In the genomic region with DNA sequence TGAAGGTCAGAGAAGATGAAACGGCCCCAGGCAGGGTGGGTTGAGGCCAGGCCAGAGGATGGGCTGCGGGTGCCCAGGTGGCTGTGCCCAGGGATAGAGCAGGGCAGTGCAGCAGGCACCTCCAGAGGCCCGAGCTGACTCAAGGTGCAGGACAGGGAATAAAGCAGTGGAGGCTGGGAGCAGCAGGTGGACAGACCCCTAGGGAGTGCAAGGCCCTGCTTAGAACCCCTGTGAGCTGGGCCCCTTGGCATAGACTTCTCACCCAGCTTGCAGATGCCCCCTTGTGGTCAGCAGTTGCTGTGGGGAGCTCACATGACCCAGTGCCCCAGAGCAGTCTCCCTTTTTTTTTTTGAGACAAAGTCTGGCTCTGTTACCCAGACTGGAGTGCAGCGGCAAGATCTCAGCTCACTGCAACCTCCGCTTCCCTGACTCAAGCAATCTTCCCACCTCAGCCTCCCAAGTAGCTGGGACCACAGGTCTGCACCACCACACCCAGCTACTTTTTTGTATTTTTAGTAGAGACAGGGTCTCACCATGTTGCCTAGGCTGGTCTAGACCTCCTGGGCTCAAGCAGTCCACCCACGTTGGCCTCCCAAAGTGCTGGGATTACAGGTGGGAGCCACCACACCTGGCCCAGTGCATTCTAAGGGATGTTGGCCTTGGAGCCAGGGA, we compare ENCODE assay signal across 1 cellular context.
TF ChIP-seq lines count a peak whose summit lies in the region.

No MANE protein-coding gene starts in this region.

TF ChIP-seq in HepG2, 621 proteins besides CTCF, POLR2A, EP300 and RAD21 (continued from another document):
- TF ChIP-seq, protein P1, sequence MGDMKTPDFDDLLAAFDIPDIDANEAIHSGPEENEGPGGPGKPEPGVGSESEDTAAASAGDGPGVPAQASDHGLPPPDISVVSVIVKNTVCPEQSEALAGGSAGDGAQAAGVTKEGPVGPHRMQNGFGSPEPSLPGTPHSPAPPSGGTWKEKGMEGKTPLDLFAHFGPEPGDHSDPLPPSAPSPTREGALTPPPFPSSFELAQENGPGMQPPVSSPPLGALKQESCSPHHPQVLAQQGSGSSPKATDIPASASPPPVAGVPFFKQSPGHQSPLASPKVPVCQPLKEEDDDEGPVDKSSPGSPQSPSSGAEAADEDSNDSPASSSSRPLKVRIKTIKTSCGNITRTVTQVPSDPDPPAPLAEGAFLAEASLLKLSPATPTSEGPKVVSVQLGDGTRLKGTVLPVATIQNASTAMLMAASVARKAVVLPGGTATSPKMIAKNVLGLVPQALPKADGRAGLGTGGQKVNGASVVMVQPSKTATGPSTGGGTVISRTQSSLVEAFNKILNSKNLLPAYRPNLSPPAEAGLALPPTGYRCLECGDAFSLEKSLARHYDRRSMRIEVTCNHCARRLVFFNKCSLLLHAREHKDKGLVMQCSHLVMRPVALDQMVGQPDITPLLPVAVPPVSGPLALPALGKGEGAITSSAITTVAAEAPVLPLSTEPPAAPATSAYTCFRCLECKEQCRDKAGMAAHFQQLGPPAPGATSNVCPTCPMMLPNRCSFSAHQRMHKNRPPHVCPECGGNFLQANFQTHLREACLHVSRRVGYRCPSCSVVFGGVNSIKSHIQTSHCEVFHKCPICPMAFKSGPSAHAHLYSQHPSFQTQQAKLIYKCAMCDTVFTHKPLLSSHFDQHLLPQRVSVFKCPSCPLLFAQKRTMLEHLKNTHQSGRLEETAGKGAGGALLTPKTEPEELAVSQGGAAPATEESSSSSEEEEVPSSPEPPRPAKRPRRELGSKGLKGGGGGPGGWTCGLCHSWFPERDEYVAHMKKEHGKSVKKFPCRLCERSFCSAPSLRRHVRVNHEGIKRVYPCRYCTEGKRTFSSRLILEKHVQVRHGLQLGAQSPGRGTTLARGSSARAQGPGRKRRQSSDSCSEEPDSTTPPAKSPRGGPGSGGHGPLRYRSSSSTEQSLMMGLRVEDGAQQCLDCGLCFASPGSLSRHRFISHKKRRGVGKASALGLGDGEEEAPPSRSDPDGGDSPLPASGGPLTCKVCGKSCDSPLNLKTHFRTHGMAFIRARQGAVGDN (CRISPR knock-in tag; IDR thresholded peaks at IDR 0.05), result peak; percentile 63
- TF ChIP-seq, protein P2, sequence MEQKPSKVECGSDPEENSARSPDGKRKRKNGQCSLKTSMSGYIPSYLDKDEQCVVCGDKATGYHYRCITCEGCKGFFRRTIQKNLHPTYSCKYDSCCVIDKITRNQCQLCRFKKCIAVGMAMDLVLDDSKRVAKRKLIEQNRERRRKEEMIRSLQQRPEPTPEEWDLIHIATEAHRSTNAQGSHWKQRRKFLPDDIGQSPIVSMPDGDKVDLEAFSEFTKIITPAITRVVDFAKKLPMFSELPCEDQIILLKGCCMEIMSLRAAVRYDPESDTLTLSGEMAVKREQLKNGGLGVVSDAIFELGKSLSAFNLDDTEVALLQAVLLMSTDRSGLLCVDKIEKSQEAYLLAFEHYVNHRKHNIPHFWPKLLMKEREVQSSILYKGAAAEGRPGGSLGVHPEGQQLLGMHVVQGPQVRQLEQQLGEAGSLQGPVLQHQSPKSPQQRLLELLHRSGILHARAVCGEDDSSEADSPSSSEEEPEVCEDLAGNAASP (CRISPR knock-in tag; IDR thresholded peaks at IDR 0.05; ENCODE audit: borderline replicate concordance), result 0 out of 2 replicates have a peak, but pooled peaks have one; percentile 25
- TF ChIP-seq SP140L (CRISPR knock-in tag; IDR thresholded peaks at IDR 0.05; ENCODE audit: borderline replicate concordance), result no peak
- TF ChIP-seq, protein P3, sequence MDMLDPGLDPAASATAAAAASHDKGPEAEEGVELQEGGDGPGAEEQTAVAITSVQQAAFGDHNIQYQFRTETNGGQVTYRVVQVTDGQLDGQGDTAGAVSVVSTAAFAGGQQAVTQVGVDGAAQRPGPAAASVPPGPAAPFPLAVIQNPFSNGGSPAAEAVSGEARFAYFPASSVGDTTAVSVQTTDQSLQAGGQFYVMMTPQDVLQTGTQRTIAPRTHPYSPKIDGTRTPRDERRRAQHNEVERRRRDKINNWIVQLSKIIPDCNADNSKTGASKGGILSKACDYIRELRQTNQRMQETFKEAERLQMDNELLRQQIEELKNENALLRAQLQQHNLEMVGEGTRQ (IDR thresholded peaks at IDR 0.05; ENCODE audit: low read depth, low read length), result 0 out of 2 replicates have a peak, but pooled peaks have one; percentile 19
- TF ChIP-seq, protein P3 (CRISPR knock-in tag; IDR thresholded peaks at IDR 0.05; ENCODE audit: borderline replicate concordance), result peak; percentile 38; the same call in 1 of the 2 replicates
- 0 out of 2 replicates have a peak, but pooled peaks have one; percentile 6 for TF ChIP-seq ZNF225 (CRISPR knock-in tag; IDR thresholded peaks at IDR 0.05)
- 0 out of 2 replicates have a peak, but pooled peaks have one; percentile 20 for TF ChIP-seq TBX2 (CRISPR knock-in tag; IDR thresholded peaks at IDR 0.05; ENCODE audit: borderline replicate concordance)
